In genomic region chr12:2682301-2683282, GRCh38 we compare ENCODE assay signal across 8 cellular contexts.
A peak's percentile ranks its signal among the peaks of the same experiment; 100 is the strongest.
DNase-seq lines count a peak whose midpoint lies in the region; ATAC-seq, FAIRE-seq and TF ChIP-seq lines count a peak whose summit lies in the region.

No MANE protein-coding gene starts in this region.

- H3K36me3 ChIP-seq in RWPE2 (ENCODE audit: low read depth): no peaks in the 10 kb centered on the region
- no peaks in the 10 kb centered on the region for H3K36me3 ChIP-seq in K562 (ENCODE audit: control insufficient read depth, insufficient read depth, low read length)
- no peaks in the 10 kb centered on the region for H3K36me3 ChIP-seq in vagina

- no peak overlapping the region for H3K4me2 ChIP-seq in K562 (ENCODE audit: insufficient read depth, low read length)

- H3K9me1 ChIP-seq in K562 (ENCODE audit: control insufficient read depth, insufficient read depth, low read length): no peaks in the 10 kb centered on the region

- no TSS peak for BruUV-seq in K562 (replicated peaks; lab: Mats Ljungman, UMichigan)

- intact Hi-C loops in K562 (cut with micrococcal nuclease): no loop called here
- intact Hi-C loops in vagina (cut with DNase I): no loop called here

- peak in 1 of 2 experiments; percentile 26; a peak in 2 of 4 replicates for TF ChIP-seq RAD21 in K562 (CRISPR knock-in tag; conservative IDR thresholded peaks at IDR 0.05 in 1 of 2, IDR thresholded peaks at IDR 0.05 in 1 of 2)

- in situ Hi-C loops in K562 (cut with MboI): no loop called here

- no peak overlapping the region for H3K4me3 ChIP-seq in RWPE2 (ENCODE audit: severe bottlenecking)
- H3K4me3 ChIP-seq in K562: no peak overlapping the region
- no peak overlapping the region for H3K4me3 ChIP-seq in vagina

- ATAC-seq in RWPE2 (ENCODE audit: low read depth) (peak; percentile 76), K562 (peak; percentile 81), GM19023 (IDR thresholded peaks at IDR 0.05; ENCODE audit: unreplicated experiment) (no peak)

- H3K27ac ChIP-seq in RWPE2 (ENCODE audit: poor library complexity, severe bottlenecking) (no peak overlapping the region), K562 (ENCODE audit: extremely low read depth, low read depth, low read length) (no peak overlapping the region), vagina (no peak overlapping the region)

- peak; percentile 51 for TF ChIP-seq CTCF in D721Med (IDR thresholded peaks at IDR 0.05; ENCODE audit: insufficient read depth, missing control alignments)
- peak; percentile 40 for TF ChIP-seq CTCF in RWPE2 (IDR thresholded peaks at IDR 0.05; ENCODE audit: poor library complexity, severe bottlenecking)
- peak in 2 of 3 experiments; percentile 29 to 30; a peak in 2 of 6 replicates for TF ChIP-seq CTCF in K562 (IDR thresholded peaks at IDR 0.05 in 2 of 3, conservative IDR thresholded peaks at IDR 0.05 in 1 of 3; ENCODE audit: insufficient read depth in 2 of 3, low read depth in 1 of 3, low read length in 3 of 3)
- no peak for TF ChIP-seq CTCF in vagina (IDR thresholded peaks at IDR 0.05)

- H3K27me3 ChIP-seq in RWPE2 (ENCODE audit: insufficient read depth, poor library complexity, severe bottlenecking) (no peaks in the 10 kb centered on the region), K562 (ENCODE audit: control insufficient read depth in 2 of 2, insufficient read depth in 2 of 2, low read length in 2 of 2) (peaks cover 0 to 29% of the 10 kb centered on the region in 2 experiments; a peak in 4 of 5 replicates), vagina (no peaks in the 10 kb centered on the region)

- H3K9ac ChIP-seq in K562 (ENCODE audit: insufficient read depth in 1 of 2, low read depth in 2 of 2, low read length in 2 of 2): no peak overlapping the region

- TF ChIP-seq EP300 in K562 (IDR thresholded peaks at IDR 0.05; ENCODE audit: low read length): no peak

- H2AFZ ChIP-seq in K562 (ENCODE audit: low read depth, low read length): no peak overlapping the region

- no peaks in the 10 kb centered on the region for H3K9me3 ChIP-seq in RWPE2 (ENCODE audit: severe bottlenecking)
- no peaks in the 10 kb centered on the region for H3K9me3 ChIP-seq in K562 (replicated peaks; ENCODE audit: control insufficient read depth, insufficient read depth, low read depth, low read length)
- no peaks in the 10 kb centered on the region for H3K9me3 ChIP-seq in vagina

- no peaks in the 10 kb centered on the region for H3K79me2 ChIP-seq in K562 (ENCODE audit: control insufficient read depth, insufficient read depth, low read length)

- H3K4me1 ChIP-seq in RWPE2 (ENCODE audit: insufficient read depth, poor library complexity, severe bottlenecking) (no peaks in the 10 kb centered on the region), K562 (replicated peaks in 1 of 2; ENCODE audit: control insufficient read depth in 2 of 2, insufficient read depth in 2 of 2, low read length in 2 of 2) (no peaks in the 10 kb centered on the region), vagina (no peaks in the 10 kb centered on the region)

- POLR2A ChIA-PET in K562 (lab: Yijun Ruan, JAX): no interaction called here

- no peaks in the 10 kb centered on the region for H4K20me1 ChIP-seq in K562 (replicated peaks; ENCODE audit: control insufficient read depth, insufficient read depth, low read length)

- TF ChIP-seq POLR2A in K562 (conservative IDR thresholded peaks at IDR 0.05) (no peak), vagina (IDR thresholded peaks at IDR 0.05) (no peak)

- DNase-seq in D721Med (ENCODE audit: insufficient read length, low spot score): no peak
- peak; percentile 54 for DNase-seq in HT1080 (ENCODE audit: low read depth)
- DNase-seq in RWPE2 (ENCODE audit: low spot score): no peak
- DNase-seq in K562 (ENCODE audit: extremely low read depth in 1 of 4, low spot score in 3 of 4): peak in 1 of 4 experiments; percentile 17
- DNase-seq in kidney glomerular epithelial cell (lab: John Stamatoyannopoulos, UW): peak; percentile 27
- peak; percentile 64 for DNase-seq in vagina (ENCODE audit: extremely low spot score in 2 of 2)
- no peak for DNase-seq in NK-92 treated with Interleukin-12 subunit alpha and Interleukin-12 subunit beta, amount 100 ng/mL, for 24 hours (lab: John Stamatoyannopoulos, UW)

- FAIRE-seq in D721Med (lab: Jason Lieb, UNC) (no peak), K562 (lab: Jason Lieb, UNC) (no peak)

- CTCF ChIA-PET in K562 (lab: Yijun Ruan, JAX; ENCODE audit: low intra/inter-chr PET ratio): interaction anchor here (0.6 kb wide), 1 partner anchor 353 kb away, joined by 3 read pairs; no protein-coding TSS in a partner anchor

- 9% methylated on average over 9 of the region's 12 CpGs for WGBS in K562 (ENCODE audit: insufficient coverage, low coverage, missing lambda C conversion rate)

TF ChIP-seq in K562, 482 proteins besides CTCF, POLR2A, EP300 and RAD21 (continues in another document):
- no peak for TF ChIP-seq BCL6 (CRISPR knock-in tag; IDR thresholded peaks at IDR 0.05)
- no peak for TF ChIP-seq ZBTB8A (IDR thresholded peaks at IDR 0.05; ENCODE audit: partially characterized antibody)
- no peak for TF ChIP-seq HNRNPL (IDR thresholded peaks at IDR 0.05; ENCODE audit: low read depth, low read length)
- TF ChIP-seq MECOM (CRISPR knock-in tag; IDR thresholded peaks at IDR 0.05): no peak
- TF ChIP-seq STAG1 (CRISPR knock-in tag; IDR thresholded peaks at IDR 0.05; ENCODE audit: borderline replicate concordance): no peak
- no peak for TF ChIP-seq EZH2 (IDR thresholded peaks at IDR 0.05; ENCODE audit: borderline replicate concordance, low read depth, low read length)
- TF ChIP-seq TAF7 (tag; IDR thresholded peaks at IDR 0.05): no peak
- TF ChIP-seq THRB (CRISPR knock-in tag; conservative IDR thresholded peaks at IDR 0.05): no peak
- TF ChIP-seq, protein P1, sequence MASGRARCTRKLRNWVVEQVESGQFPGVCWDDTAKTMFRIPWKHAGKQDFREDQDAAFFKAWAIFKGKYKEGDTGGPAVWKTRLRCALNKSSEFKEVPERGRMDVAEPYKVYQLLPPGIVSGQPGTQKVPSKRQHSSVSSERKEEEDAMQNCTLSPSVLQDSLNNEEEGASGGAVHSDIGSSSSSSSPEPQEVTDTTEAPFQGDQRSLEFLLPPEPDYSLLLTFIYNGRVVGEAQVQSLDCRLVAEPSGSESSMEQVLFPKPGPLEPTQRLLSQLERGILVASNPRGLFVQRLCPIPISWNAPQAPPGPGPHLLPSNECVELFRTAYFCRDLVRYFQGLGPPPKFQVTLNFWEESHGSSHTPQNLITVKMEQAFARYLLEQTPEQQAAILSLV (tag; IDR thresholded peaks at IDR 0.05): no peak
- TF ChIP-seq, protein P2, sequence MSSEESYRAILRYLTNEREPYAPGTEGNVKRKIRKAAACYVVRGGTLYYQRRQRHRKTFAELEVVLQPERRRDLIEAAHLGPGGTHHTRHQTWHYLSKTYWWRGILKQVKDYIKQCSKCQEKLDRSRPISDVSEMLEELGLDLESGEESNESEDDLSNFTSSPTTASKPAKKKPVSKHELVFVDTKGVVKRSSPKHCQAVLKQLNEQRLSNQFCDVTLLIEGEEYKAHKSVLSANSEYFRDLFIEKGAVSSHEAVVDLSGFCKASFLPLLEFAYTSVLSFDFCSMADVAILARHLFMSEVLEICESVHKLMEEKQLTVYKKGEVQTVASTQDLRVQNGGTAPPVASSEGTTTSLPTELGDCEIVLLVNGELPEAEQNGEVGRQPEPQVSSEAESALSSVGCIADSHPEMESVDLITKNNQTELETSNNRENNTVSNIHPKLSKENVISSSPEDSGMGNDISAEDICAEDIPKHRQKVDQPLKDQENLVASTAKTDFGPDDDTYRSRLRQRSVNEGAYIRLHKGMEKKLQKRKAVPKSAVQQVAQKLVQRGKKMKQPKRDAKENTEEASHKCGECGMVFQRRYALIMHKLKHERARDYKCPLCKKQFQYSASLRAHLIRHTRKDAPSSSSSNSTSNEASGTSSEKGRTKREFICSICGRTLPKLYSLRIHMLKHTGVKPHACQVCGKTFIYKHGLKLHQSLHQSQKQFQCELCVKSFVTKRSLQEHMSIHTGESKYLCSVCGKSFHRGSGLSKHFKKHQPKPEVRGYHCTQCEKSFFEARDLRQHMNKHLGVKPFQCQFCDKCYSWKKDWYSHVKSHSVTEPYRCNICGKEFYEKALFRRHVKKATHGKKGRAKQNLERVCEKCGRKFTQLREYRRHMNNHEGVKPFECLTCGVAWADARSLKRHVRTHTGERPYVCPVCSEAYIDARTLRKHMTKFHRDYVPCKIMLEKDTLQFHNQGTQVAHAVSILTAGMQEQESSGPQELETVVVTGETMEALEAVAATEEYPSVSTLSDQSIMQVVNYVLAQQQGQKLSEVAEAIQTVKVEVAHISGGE (CRISPR knock-in tag; IDR thresholded peaks at IDR 0.05): no peak
- no peak for TF ChIP-seq PCBP2 (IDR thresholded peaks at IDR 0.05; ENCODE audit: low read depth, low read length, poor library complexity, severe bottlenecking)
- no peak for TF ChIP-seq ZBED1 (IDR thresholded peaks at IDR 0.05)
- TF ChIP-seq, protein P3, sequence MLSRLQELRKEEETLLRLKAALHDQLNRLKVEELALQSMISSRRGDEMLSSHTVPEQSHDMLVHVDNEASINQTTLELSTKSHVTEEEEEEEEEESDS (CRISPR knock-in tag; IDR thresholded peaks at IDR 0.05): no peak
- TF ChIP-seq, protein P4, sequence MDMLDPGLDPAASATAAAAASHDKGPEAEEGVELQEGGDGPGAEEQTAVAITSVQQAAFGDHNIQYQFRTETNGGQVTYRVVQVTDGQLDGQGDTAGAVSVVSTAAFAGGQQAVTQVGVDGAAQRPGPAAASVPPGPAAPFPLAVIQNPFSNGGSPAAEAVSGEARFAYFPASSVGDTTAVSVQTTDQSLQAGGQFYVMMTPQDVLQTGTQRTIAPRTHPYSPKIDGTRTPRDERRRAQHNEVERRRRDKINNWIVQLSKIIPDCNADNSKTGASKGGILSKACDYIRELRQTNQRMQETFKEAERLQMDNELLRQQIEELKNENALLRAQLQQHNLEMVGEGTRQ (CRISPR knock-in tag; IDR thresholded peaks at IDR 0.05): no peak

Comparison
In these comparisons a context has a peak if more than half of its experiments do, and no peak if none do; other contexts are left out.
1. DNase-seq: peak in HT1080 (single experiment), kidney glomerular epithelial cell (single experiment) and vagina (2 of 2); none in D721Med (single experiment), RWPE2 (single experiment) and NK-92 treated with Interleukin-12 subunit alpha and Interleukin-12 subunit beta, amount 100 ng/mL, for 24 hours (single experiment).
2. CTCF ChIP-seq: peak in D721Med (single experiment), RWPE2 (single experiment) and K562 (2 of 3); none in vagina (0 of 3).